9 cellular contexts compared by ENCODE assay signal in genomic region chr2:127355407-127356008, GRCh38. TPM values are rescaled to one million over a fixed set of nuclear protein-coding genes. Genes with fewer than 3 reads are reported as not detected.
DNase-seq lines count a peak whose midpoint lies in the region; ATAC-seq and TF ChIP-seq lines count a peak whose summit lies in the region.
"Had no signal": no experiment of that assay in that cellular context is flagged by ENCODE, and none has a peak within 500 bp of the region (broad histone marks: within the 10 kb centered on the region; RNA-seq: fewer than 3 reads in every experiment).

No MANE protein-coding gene starts in this region.

- H3K36me3 ChIP-seq in Caco-2 (ENCODE audit: control insufficient read depth, insufficient read depth, low read length) = no peaks in the 10 kb centered on the region

- CTCF ChIA-PET in Caco-2 (lab: Charles Lee) = no interaction called here
- CTCF ChIA-PET in activated CD4-positive, alpha-beta memory T cell treated with anti-CD3 and anti-CD28 coated beads, Interleukin-2, amount 10 ng/mL, durations not matched to agents 7 days and 5 days (lab: Charles Lee) = interaction anchor here (1.2 kb wide), 1 partner anchor 124 kb away, joined by 5 read pairs; no protein-coding TSS in a partner anchor

- H3K27me3 ChIP-seq in Caco-2 (replicated peaks; ENCODE audit: control insufficient read depth, insufficient read depth, low read length) = no peaks in the 10 kb centered on the region

- peak in 1 of 2 experiments; percentile 37 for DNase-seq in Caco-2
- DNase-seq in HCEC 1CT = peak; percentile 7
- peak; percentile 35 for DNase-seq in activated CD4-positive, alpha-beta memory T cell treated with anti-CD3 and anti-CD28 coated beads, Interleukin-2, amount 10 ng/mL, durations not matched to agents 7 days and 5 days
- peak; percentile 21 for DNase-seq in kidney tubule cell (ENCODE audit: low spot score)
- no peak for DNase-seq in AG08395 (ENCODE audit: low spot score)
- DNase-seq in posterior cingulate gyrus = no peak
- no peak for DNase-seq in NCI-H2196 (lab: John Stamatoyannopoulos, UW; ENCODE audit: unreplicated experiment)

- no peaks in the 10 kb centered on the region for H3K36me3 Mint-ChIP-seq in Caco-2 (ENCODE audit: insufficient read depth, unreplicated experiment)
- H3K36me3 Mint-ChIP-seq in activated CD4-positive, alpha-beta memory T cell treated with anti-CD3 and anti-CD28 coated beads, Interleukin-2, amount 10 ng/mL, durations not matched to agents 7 days and 5 days (ENCODE audit: low read depth) = no peaks in the 10 kb centered on the region

- H3K4me1 ChIP-seq in Caco-2 = peaks cover 5% of the 10 kb centered on the region; the same call in 1 of the 2 replicates

- intact Hi-C loops in Caco-2 (cut with micrococcal nuclease; ENCODE audit: unreplicated experiment) = loop anchor here (1.0 to 2.0 kb wide), 2 partner anchors 61 to 124 kb away; no protein-coding TSS in a partner anchor
- intact Hi-C loops in posterior cingulate gyrus (cut with DNase I) = no loop called here

- peaks cover 16% of the 10 kb centered on the region for H3K4me1 Mint-ChIP-seq in Caco-2 (ENCODE audit: low read depth, unreplicated experiment)
- peaks cover 11% of the 10 kb centered on the region for H3K4me1 Mint-ChIP-seq in activated CD4-positive, alpha-beta memory T cell treated with anti-CD3 and anti-CD28 coated beads, Interleukin-2, amount 10 ng/mL, durations not matched to agents 7 days and 5 days

- H3K4me3 Mint-ChIP-seq in Caco-2 (ENCODE audit: unreplicated experiment) = no peak overlapping the region
- H3K4me3 Mint-ChIP-seq in activated CD4-positive, alpha-beta memory T cell treated with anti-CD3 and anti-CD28 coated beads, Interleukin-2, amount 10 ng/mL, durations not matched to agents 7 days and 5 days = no peak overlapping the region

- no peak overlapping the region for H3K4me3 ChIP-seq in Caco-2 (ENCODE audit: low read depth, low read length)
- H3K4me3 ChIP-seq: SK-N-MC had no signal

- BruUV-seq in Caco-2 (replicated peaks; lab: Mats Ljungman, UMichigan) = no TSS peak

- no peaks in the 10 kb centered on the region for H3K9me3 ChIP-seq in Caco-2

- TF ChIP-seq CTCF in Caco-2 (IDR thresholded peaks at IDR 0.05; ENCODE audit: insufficient read depth in 1 of 2, low read depth in 1 of 2, low read length in 1 of 2, severe bottlenecking in 1 of 2, unreplicated experiment in 1 of 2) = peak; percentile 68

- H3K9me3 Mint-ChIP-seq in Caco-2 (ENCODE audit: unreplicated experiment) = peaks cover 10% of the 10 kb centered on the region
- H3K9me3 Mint-ChIP-seq in activated CD4-positive, alpha-beta memory T cell treated with anti-CD3 and anti-CD28 coated beads, Interleukin-2, amount 10 ng/mL, durations not matched to agents 7 days and 5 days = peaks cover 2% of the 10 kb centered on the region

- no peak for ATAC-seq in GM19023 (IDR thresholded peaks at IDR 0.05; ENCODE audit: unreplicated experiment)

- H3K27ac Mint-ChIP-seq in Caco-2 (ENCODE audit: unreplicated experiment) = no peak overlapping the region
- no peak overlapping the region for H3K27ac Mint-ChIP-seq in activated CD4-positive, alpha-beta memory T cell treated with anti-CD3 and anti-CD28 coated beads, Interleukin-2, amount 10 ng/mL, durations not matched to agents 7 days and 5 days

- POLR2A ChIA-PET in Caco-2 (lab: Charles Lee) = no interaction called here
- POLR2A ChIA-PET in activated CD4-positive, alpha-beta memory T cell treated with anti-CD3 and anti-CD28 coated beads, Interleukin-2, amount 10 ng/mL, durations not matched to agents 7 days and 5 days (lab: Charles Lee) = interaction anchor here (0.6 kb wide), 1 partner anchor 11 kb away, joined by 3 read pairs; no protein-coding TSS in a partner anchor

- no peaks in the 10 kb centered on the region for H3K27me3 Mint-ChIP-seq in Caco-2 (ENCODE audit: insufficient read depth, unreplicated experiment)
- H3K27me3 Mint-ChIP-seq in activated CD4-positive, alpha-beta memory T cell treated with anti-CD3 and anti-CD28 coated beads, Interleukin-2, amount 10 ng/mL, durations not matched to agents 7 days and 5 days = no peaks in the 10 kb centered on the region

RNA-seq across cellular contexts. Expression of gene MAP3K2, which starts 32.3 kb away (rescaled TPM):
- 35.0 and 38.7 TPM in 2 replicates for total RNA-seq in Caco-2 (2022)
- total RNA-seq in activated CD4-positive, alpha-beta memory T cell treated with anti-CD3 and anti-CD28 coated beads, Interleukin-2, amount 10 ng/mL, durations not matched to agents 7 days and 5 days = 10 to 100 TPM; 56.2 to 59.6 TPM

Comparison
In these comparisons a context has a peak if more than half of its experiments do, and no peak if none do; other contexts are left out.
1. DNase-seq: peak in HCEC 1CT (single experiment), activated CD4-positive, alpha-beta memory T cell treated with anti-CD3 and anti-CD28 coated beads, Interleukin-2, amount 10 ng/mL, durations not matched to agents 7 days and 5 days (single experiment) and kidney tubule cell (single experiment); none in AG08395 (single experiment), posterior cingulate gyrus (0 of 10) and NCI-H2196 (single experiment).